ENCODE assay signal across 9 cellular contexts in genomic region chr7:66206116-66206908, GRCh38. TPM values are rescaled to one million over a fixed set of nuclear protein-coding genes. Genes with fewer than 3 reads are reported as not detected.
DNase-seq lines count a peak whose midpoint lies in the region; ATAC-seq lines count a peak whose summit lies in the region.
"Had no signal": no experiment of that assay in that cellular context is flagged by ENCODE, and none has a peak within 500 bp of the region (broad histone marks: within the 10 kb centered on the region; RNA-seq: fewer than 3 reads in every experiment).

No MANE protein-coding gene starts in this region.

- H3K4me3 ChIP-seq in HAP-1: peak overlapping the region; percentile 92
- H3K4me3 ChIP-seq in iPS-20b (ENCODE audit: low read length): peak overlapping the region; percentile 75

- peaks cover 36% of the 10 kb centered on the region for H3K27me3 Mint-ChIP-seq in activated T-helper 1 cell treated with anti-CD3 and anti-CD28 coated beads, Interleukin-12 subunit alpha, Interleukin-12 subunit beta, Interleukin-2, Interleukin-4 antibody, amounts not matched to agents 30 ng/mL and 10 ng/mL and 1 ng/mL, durations not matched to agents 14 hours and 24 hours and 36 hours (ENCODE audit: insufficient read depth)

- no peak overlapping the region for H3K27ac ChIP-seq in iPS-20b (ENCODE audit: low read length)

- H3K4me1 ChIP-seq in HAP-1: peaks cover 22% of the 10 kb centered on the region
- 0 out of 2 replicates have a peak, but pooled peaks cover 5% of the 10 kb centered on the region for H3K4me1 ChIP-seq in iPS-20b (ENCODE audit: insufficient read depth, low read length)

- no peaks in the 10 kb centered on the region for H3K9me3 ChIP-seq in HAP-1
- H3K9me3 ChIP-seq in iPS-20b (ENCODE audit: insufficient read depth, low read depth, low read length): no peaks in the 10 kb centered on the region

- no peaks in the 10 kb centered on the region for H3K9me3 Mint-ChIP-seq in activated T-helper 1 cell treated with anti-CD3 and anti-CD28 coated beads, Interleukin-12 subunit alpha, Interleukin-12 subunit beta, Interleukin-2, Interleukin-4 antibody, amounts not matched to agents 30 ng/mL and 10 ng/mL and 1 ng/mL, durations not matched to agents 14 hours and 24 hours and 36 hours
- no peaks in the 10 kb centered on the region for H3K9me3 Mint-ChIP-seq in stimulated activated effector memory CD8-positive, alpha-beta T cell treated with anti-CD3 and anti-CD28 coated beads, Interleukin-12 subunit alpha, Interleukin-12 subunit beta, amount 100 ng/mL, for 72 hours

- intact Hi-C loops in activated T-helper 1 cell treated with anti-CD3 and anti-CD28 coated beads, Interleukin-12 subunit alpha, Interleukin-12 subunit beta, Interleukin-2, Interleukin-4 antibody, amounts not matched to agents 30 ng/mL and 10 ng/mL and 1 ng/mL, durations not matched to agents 14 hours and 24 hours and 36 hours (cut with micrococcal nuclease): loop anchor here (10.0 kb wide), 3 partner anchors 92 to 1098 kb away; partner anchors contain the start of genes CRCP and TMEM248

- peak in 1 of 2 experiments; percentile 26 for DNase-seq in HAP-1 (ENCODE audit: low spot score in 2 of 2)
- DNase-seq in activated T-helper 1 cell treated with anti-CD3 and anti-CD28 coated beads, Interleukin-12 subunit alpha, Interleukin-12 subunit beta, Interleukin-2, Interleukin-4 antibody, amounts not matched to agents 30 ng/mL and 10 ng/mL and 1 ng/mL, durations not matched to agents 14 hours and 24 hours and 36 hours (ENCODE audit: low spot score): no peak
- DNase-seq in stimulated activated effector memory CD8-positive, alpha-beta T cell treated with anti-CD3 and anti-CD28 coated beads, Interleukin-12 subunit alpha, Interleukin-12 subunit beta, amount 100 ng/mL, for 72 hours (ENCODE audit: low spot score in 2 of 2): no peak
- DNase-seq in NCI-H146 treated with DMSO at 0.1 percent for 48 hours (lab: John Stamatoyannopoulos, UW; ENCODE audit: unreplicated experiment): no peak
- DNase-seq: erythroblast had no signal

- H3K36me3 Mint-ChIP-seq in activated T-helper 1 cell treated with anti-CD3 and anti-CD28 coated beads, Interleukin-12 subunit alpha, Interleukin-12 subunit beta, Interleukin-2, Interleukin-4 antibody, amounts not matched to agents 30 ng/mL and 10 ng/mL and 1 ng/mL, durations not matched to agents 14 hours and 24 hours and 36 hours (ENCODE audit: low read depth): no peaks in the 10 kb centered on the region
- peaks cover 4% of the 10 kb centered on the region for H3K36me3 Mint-ChIP-seq in stimulated activated effector memory CD8-positive, alpha-beta T cell treated with anti-CD3 and anti-CD28 coated beads, Interleukin-12 subunit alpha, Interleukin-12 subunit beta, amount 100 ng/mL, for 72 hours

- no peak for ATAC-seq in stimulated activated effector memory CD8-positive, alpha-beta T cell treated with anti-CD3 and anti-CD28 coated beads, Interleukin-12 subunit alpha, Interleukin-12 subunit beta, amount 100 ng/mL, for 72 hours
- ATAC-seq in GM19035 (IDR thresholded peaks at IDR 0.05; ENCODE audit: unreplicated experiment) (no peak), GM21526 (IDR thresholded peaks at IDR 0.05; ENCODE audit: low FRiP score, unreplicated experiment) (no peak), HG02610 (IDR thresholded peaks at IDR 0.05; ENCODE audit: unreplicated experiment) (no peak)

- H3K27me3 ChIP-seq in HAP-1 (ENCODE audit: low read depth) (no peaks in the 10 kb centered on the region), iPS-20b (ENCODE audit: insufficient read depth, low read length) (peaks cover 10% of the 10 kb centered on the region)

- H3K27ac Mint-ChIP-seq in activated T-helper 1 cell treated with anti-CD3 and anti-CD28 coated beads, Interleukin-12 subunit alpha, Interleukin-12 subunit beta, Interleukin-2, Interleukin-4 antibody, amounts not matched to agents 30 ng/mL and 10 ng/mL and 1 ng/mL, durations not matched to agents 14 hours and 24 hours and 36 hours: peak overlapping the region; percentile 49
- H3K27ac Mint-ChIP-seq in stimulated activated effector memory CD8-positive, alpha-beta T cell treated with anti-CD3 and anti-CD28 coated beads, Interleukin-12 subunit alpha, Interleukin-12 subunit beta, amount 100 ng/mL, for 72 hours: peak overlapping the region; percentile 93

- H3K4me3 Mint-ChIP-seq in activated T-helper 1 cell treated with anti-CD3 and anti-CD28 coated beads, Interleukin-12 subunit alpha, Interleukin-12 subunit beta, Interleukin-2, Interleukin-4 antibody, amounts not matched to agents 30 ng/mL and 10 ng/mL and 1 ng/mL, durations not matched to agents 14 hours and 24 hours and 36 hours: peak overlapping the region; percentile 92
- H3K4me3 Mint-ChIP-seq in stimulated activated effector memory CD8-positive, alpha-beta T cell treated with anti-CD3 and anti-CD28 coated beads, Interleukin-12 subunit alpha, Interleukin-12 subunit beta, amount 100 ng/mL, for 72 hours: peak overlapping the region; percentile 92

- in situ Hi-C loops in HAP-1 (cut with MboI; ENCODE audit: low sequenced_read_pairs): no loop called here

- no peaks in the 10 kb centered on the region; the same call in 1 of the 2 replicates for H3K36me3 ChIP-seq in HAP-1 (replicated peaks)
- H3K36me3 ChIP-seq in iPS-20b (ENCODE audit: insufficient read depth, low read depth, low read length): no peaks in the 10 kb centered on the region

- H3K9ac ChIP-seq in iPS-20b (ENCODE audit: low read depth, low read length): peak overlapping the region; percentile 87; the same call in 1 of the 2 replicates

- H3K4me1 Mint-ChIP-seq in activated T-helper 1 cell treated with anti-CD3 and anti-CD28 coated beads, Interleukin-12 subunit alpha, Interleukin-12 subunit beta, Interleukin-2, Interleukin-4 antibody, amounts not matched to agents 30 ng/mL and 10 ng/mL and 1 ng/mL, durations not matched to agents 14 hours and 24 hours and 36 hours (ENCODE audit: low read depth): peaks cover 29% of the 10 kb centered on the region
- peaks cover 30% of the 10 kb centered on the region for H3K4me1 Mint-ChIP-seq in stimulated activated effector memory CD8-positive, alpha-beta T cell treated with anti-CD3 and anti-CD28 coated beads, Interleukin-12 subunit alpha, Interleukin-12 subunit beta, amount 100 ng/mL, for 72 hours

RNA-seq across cellular contexts. Expression of gene TPST1, which starts 1.2 kb away (rescaled TPM):
- 1.6 and 1.8 TPM in 2 replicates for total RNA-seq in activated T-helper 1 cell treated with anti-CD3 and anti-CD28 coated beads, Interleukin-12 subunit alpha, Interleukin-12 subunit beta, Interleukin-2, Interleukin-4 antibody, amounts not matched to agents 30 ng/mL and 10 ng/mL and 1 ng/mL, durations not matched to agents 14 hours and 24 hours and 36 hours
